Comparison of ENCODE assay signal across 1 cellular context in the genomic region with DNA sequence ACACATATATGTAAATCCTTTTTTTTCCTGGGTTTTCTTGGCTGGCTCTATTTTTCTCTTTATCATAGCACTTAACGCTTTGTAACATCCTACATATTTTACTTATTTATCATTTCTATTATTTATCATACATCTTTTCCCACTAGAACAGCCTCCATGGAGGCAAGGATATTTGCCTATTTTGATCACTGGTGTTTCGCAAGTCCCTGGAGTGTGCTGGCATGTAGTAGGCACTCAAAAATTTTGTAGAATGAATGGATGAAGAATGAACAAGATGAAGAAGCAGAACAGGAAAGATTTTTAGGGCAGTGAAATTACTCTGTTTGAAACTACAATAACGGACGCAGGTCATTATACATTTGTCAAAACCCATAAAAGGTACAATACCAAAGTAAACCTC.
A peak's percentile ranks its signal among the peaks of the same experiment; 100 is the strongest.
TF ChIP-seq lines count a peak whose summit lies in the region.

No MANE protein-coding gene starts in this region.

TF ChIP-seq in IMR-90, 13 proteins besides CTCF, POLR2A, EP300 and RAD21:
- TF ChIP-seq NFE2L2 (IDR thresholded peaks at IDR 0.05; ENCODE audit: low read depth, low read length): no peak
- TF ChIP-seq, protein P1, sequence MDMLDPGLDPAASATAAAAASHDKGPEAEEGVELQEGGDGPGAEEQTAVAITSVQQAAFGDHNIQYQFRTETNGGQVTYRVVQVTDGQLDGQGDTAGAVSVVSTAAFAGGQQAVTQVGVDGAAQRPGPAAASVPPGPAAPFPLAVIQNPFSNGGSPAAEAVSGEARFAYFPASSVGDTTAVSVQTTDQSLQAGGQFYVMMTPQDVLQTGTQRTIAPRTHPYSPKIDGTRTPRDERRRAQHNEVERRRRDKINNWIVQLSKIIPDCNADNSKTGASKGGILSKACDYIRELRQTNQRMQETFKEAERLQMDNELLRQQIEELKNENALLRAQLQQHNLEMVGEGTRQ (IDR thresholded peaks at IDR 0.05; ENCODE audit: low read depth, low read length): no peak
- no peak for TF ChIP-seq MAFK (IDR thresholded peaks at IDR 0.05; ENCODE audit: low read depth, low read length)
- TF ChIP-seq MAZ (IDR thresholded peaks at IDR 0.05; ENCODE audit: borderline replicate concordance, low read depth, low read length): no peak
- TF ChIP-seq CEBPB (IDR thresholded peaks at IDR 0.05; ENCODE audit: low read depth, low read length): peak; percentile 60; the same call in 1 of the 2 replicates
